ENCODE assay signal across 1 cellular context in genomic region chr19:14391156-14391821, GRCh38.
TF ChIP-seq lines count a peak whose summit lies in the region.

No MANE protein-coding gene starts in this region.

TF ChIP-seq in K562, 482 proteins besides CTCF, POLR2A, EP300 and RAD21 (continued from another document and continues in another):
- no peak; the same call in 1 of the 2 replicates for TF ChIP-seq GABPB1 (CRISPR knock-in tag; IDR thresholded peaks at IDR 0.05)
- TF ChIP-seq MTA1 (IDR thresholded peaks at IDR 0.05; ENCODE audit: borderline replicate concordance): 0 out of 2 replicates have a peak, but pooled peaks have one; percentile 34
- no peak for TF ChIP-seq TRIM25 (IDR thresholded peaks at IDR 0.05; ENCODE audit: borderline replicate concordance)
- no peak for TF ChIP-seq ZZZ3 (IDR thresholded peaks at IDR 0.05)
- TF ChIP-seq MYC (IDR thresholded peaks at IDR 0.05; ENCODE audit: low read depth, low read length): peak; percentile 43; the same call in 1 of the 2 replicates
- no peak for TF ChIP-seq MYC (CRISPR knock-in tag; IDR thresholded peaks at IDR 0.05; ENCODE audit: borderline replicate concordance, low read depth)
- no peak for TF ChIP-seq MCM7 (IDR thresholded peaks at IDR 0.05)
- no peak for TF ChIP-seq SAP30 (IDR thresholded peaks at IDR 0.05; ENCODE audit: borderline replicate concordance, insufficient read depth, low read depth, low read length, poor library complexity, severe bottlenecking)
- no peak for TF ChIP-seq DNMT1 (IDR thresholded peaks at IDR 0.05)
- TF ChIP-seq, protein P1, sequence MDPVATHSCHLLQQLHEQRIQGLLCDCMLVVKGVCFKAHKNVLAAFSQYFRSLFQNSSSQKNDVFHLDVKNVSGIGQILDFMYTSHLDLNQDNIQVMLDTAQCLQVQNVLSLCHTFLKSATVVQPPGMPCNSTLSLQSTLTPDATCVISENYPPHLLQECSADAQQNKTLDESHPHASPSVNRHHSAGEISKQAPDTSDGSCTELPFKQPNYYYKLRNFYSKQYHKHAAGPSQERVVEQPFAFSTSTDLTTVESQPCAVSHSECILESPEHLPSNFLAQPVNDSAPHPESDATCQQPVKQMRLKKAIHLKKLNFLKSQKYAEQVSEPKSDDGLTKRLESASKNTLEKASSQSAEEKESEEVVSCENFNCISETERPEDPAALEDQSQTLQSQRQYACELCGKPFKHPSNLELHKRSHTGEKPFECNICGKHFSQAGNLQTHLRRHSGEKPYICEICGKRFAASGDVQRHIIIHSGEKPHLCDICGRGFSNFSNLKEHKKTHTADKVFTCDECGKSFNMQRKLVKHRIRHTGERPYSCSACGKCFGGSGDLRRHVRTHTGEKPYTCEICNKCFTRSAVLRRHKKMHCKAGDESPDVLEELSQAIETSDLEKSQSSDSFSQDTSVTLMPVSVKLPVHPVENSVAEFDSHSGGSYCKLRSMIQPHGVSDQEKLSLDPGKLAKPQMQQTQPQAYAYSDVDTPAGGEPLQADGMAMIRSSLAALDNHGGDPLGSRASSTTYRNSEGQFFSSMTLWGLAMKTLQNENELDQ (CRISPR knock-in tag; IDR thresholded peaks at IDR 0.05; ENCODE audit: borderline replicate concordance): no peak
- peak; percentile 90 for TF ChIP-seq PML (IDR thresholded peaks at IDR 0.05; ENCODE audit: low read length)
- TF ChIP-seq ZBTB12 (CRISPR knock-in tag; IDR thresholded peaks at IDR 0.05): peak; percentile 77
- TF ChIP-seq CC2D1A (IDR thresholded peaks at IDR 0.05): peak; percentile 89
- TF ChIP-seq, protein P2, sequence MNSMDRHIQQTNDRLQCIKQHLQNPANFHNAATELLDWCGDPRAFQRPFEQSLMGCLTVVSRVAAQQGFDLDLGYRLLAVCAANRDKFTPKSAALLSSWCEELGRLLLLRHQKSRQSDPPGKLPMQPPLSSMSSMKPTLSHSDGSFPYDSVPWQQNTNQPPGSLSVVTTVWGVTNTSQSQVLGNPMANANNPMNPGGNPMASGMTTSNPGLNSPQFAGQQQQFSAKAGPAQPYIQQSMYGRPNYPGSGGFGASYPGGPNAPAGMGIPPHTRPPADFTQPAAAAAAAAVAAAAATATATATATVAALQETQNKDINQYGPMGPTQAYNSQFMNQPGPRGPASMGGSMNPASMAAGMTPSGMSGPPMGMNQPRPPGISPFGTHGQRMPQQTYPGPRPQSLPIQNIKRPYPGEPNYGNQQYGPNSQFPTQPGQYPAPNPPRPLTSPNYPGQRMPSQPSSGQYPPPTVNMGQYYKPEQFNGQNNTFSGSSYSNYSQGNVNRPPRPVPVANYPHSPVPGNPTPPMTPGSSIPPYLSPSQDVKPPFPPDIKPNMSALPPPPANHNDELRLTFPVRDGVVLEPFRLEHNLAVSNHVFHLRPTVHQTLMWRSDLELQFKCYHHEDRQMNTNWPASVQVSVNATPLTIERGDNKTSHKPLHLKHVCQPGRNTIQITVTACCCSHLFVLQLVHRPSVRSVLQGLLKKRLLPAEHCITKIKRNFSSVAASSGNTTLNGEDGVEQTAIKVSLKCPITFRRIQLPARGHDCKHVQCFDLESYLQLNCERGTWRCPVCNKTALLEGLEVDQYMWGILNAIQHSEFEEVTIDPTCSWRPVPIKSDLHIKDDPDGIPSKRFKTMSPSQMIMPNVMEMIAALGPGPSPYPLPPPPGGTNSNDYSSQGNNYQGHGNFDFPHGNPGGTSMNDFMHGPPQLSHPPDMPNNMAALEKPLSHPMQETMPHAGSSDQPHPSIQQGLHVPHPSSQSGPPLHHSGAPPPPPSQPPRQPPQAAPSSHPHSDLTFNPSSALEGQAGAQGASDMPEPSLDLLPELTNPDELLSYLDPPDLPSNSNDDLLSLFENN (IDR thresholded peaks at IDR 0.05; ENCODE audit: low read depth in 2 of 2, low read length in 2 of 2): peak in 1 of 2 experiments; percentile 89; a peak in 2 of 4 replicates
- no peak for TF ChIP-seq TOE1 (IDR thresholded peaks at IDR 0.05; ENCODE audit: borderline replicate concordance)
- TF ChIP-seq TOE1 (CRISPR knock-in tag; IDR thresholded peaks at IDR 0.05; ENCODE audit: borderline replicate concordance, low read depth): no peak; the same call in 1 of the 2 replicates
- TF ChIP-seq, protein P3, sequence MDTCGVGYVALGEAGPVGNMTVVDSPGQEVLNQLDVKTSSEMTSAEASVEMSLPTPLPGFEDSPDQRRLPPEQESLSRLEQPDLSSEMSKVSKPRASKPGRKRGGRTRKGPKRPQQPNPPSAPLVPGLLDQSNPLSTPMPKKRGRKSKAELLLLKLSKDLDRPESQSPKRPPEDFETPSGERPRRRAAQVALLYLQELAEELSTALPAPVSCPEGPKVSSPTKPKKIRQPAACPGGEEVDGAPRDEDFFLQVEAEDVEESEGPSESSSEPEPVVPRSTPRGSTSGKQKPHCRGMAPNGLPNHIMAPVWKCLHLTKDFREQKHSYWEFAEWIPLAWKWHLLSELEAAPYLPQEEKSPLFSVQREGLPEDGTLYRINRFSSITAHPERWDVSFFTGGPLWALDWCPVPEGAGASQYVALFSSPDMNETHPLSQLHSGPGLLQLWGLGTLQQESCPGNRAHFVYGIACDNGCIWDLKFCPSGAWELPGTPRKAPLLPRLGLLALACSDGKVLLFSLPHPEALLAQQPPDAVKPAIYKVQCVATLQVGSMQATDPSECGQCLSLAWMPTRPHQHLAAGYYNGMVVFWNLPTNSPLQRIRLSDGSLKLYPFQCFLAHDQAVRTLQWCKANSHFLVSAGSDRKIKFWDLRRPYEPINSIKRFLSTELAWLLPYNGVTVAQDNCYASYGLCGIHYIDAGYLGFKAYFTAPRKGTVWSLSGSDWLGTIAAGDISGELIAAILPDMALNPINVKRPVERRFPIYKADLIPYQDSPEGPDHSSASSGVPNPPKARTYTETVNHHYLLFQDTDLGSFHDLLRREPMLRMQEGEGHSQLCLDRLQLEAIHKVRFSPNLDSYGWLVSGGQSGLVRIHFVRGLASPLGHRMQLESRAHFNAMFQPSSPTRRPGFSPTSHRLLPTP (IDR thresholded peaks at IDR 0.05; ENCODE audit: borderline replicate concordance, extremely low read depth, insufficient read length): peak; percentile 82
- TF ChIP-seq E4F1 (CRISPR knock-in tag; IDR thresholded peaks at IDR 0.05; ENCODE audit: borderline replicate concordance): no peak
- TF ChIP-seq RB1 (IDR thresholded peaks at IDR 0.05; ENCODE audit: low read depth): peak; percentile 27; the same call in 1 of the 2 replicates
- TF ChIP-seq NR2C2 (CRISPR knock-in tag; IDR thresholded peaks at IDR 0.05): 0 out of 2 replicates have a peak, but pooled peaks have one; percentile 54
- TF ChIP-seq NR2C2 (tag; IDR thresholded peaks at IDR 0.05): no peak
- TF ChIP-seq FOXK1 (CRISPR knock-in tag; IDR thresholded peaks at IDR 0.05; ENCODE audit: borderline replicate concordance): no peak
- TF ChIP-seq GTF2E2 (tag; IDR thresholded peaks at IDR 0.05): no peak
- TF ChIP-seq HBP1 (CRISPR knock-in tag; IDR thresholded peaks at IDR 0.05): no peak
- no peak for TF ChIP-seq RREB1 (CRISPR knock-in tag; IDR thresholded peaks at IDR 0.05)
- TF ChIP-seq SNIP1 (IDR thresholded peaks at IDR 0.05; ENCODE audit: low read depth): no peak
- TF ChIP-seq KDM1A (IDR thresholded peaks at IDR 0.05): peak; percentile 89 to 95
- no peak for TF ChIP-seq MECOM (CRISPR knock-in tag; IDR thresholded peaks at IDR 0.05)
- TF ChIP-seq GTF2F1 (IDR thresholded peaks at IDR 0.05; ENCODE audit: low read depth, low read length): no peak
- no peak for TF ChIP-seq ESRRB (CRISPR knock-in tag; IDR thresholded peaks at IDR 0.05; ENCODE audit: borderline replicate concordance)
- no peak for TF ChIP-seq NELFE (IDR thresholded peaks at IDR 0.05; ENCODE audit: insufficient read depth, insufficient read length)
- TF ChIP-seq MAFK (IDR thresholded peaks at IDR 0.05; ENCODE audit: low read length): no peak
- TF ChIP-seq GABPB2 (CRISPR knock-in tag; conservative IDR thresholded peaks at IDR 0.05): no peak
- no peak for TF ChIP-seq HLTF (IDR thresholded peaks at IDR 0.05)
- TF ChIP-seq ZNF12 (CRISPR knock-in tag; IDR thresholded peaks at IDR 0.05): no peak
- TF ChIP-seq TRIM24 (IDR thresholded peaks at IDR 0.05): peak; percentile 93
